In the genomic region with DNA sequence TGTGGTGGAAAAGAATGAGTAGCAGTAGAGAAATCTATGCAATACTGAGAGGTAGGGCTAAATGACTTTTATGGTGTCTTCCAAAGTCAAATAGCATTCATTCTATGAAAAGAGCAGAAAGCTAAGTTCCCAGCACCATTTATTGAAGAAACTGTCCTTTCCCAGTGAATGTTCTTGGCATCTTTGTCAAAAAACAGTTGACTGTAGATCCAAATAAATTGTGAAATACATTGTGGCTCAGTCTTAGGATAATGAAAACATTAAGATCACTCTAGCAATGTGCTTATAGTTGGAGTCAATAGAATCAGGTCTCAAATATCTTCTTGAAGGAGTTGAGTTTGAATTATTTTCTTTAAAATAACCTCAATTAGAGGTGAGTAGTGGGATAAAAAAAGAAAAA, we compare ENCODE assay signal across 1 cellular context.
TF ChIP-seq lines count a peak whose summit lies in the region.

No MANE protein-coding gene starts in this region.

TF ChIP-seq in K562, 482 proteins besides CTCF, POLR2A, EP300 and RAD21:
- TF ChIP-seq MTF1 (CRISPR knock-in tag; IDR thresholded peaks at IDR 0.05; ENCODE audit: borderline replicate concordance) (no peak), SMARCB1 (IDR thresholded peaks at IDR 0.05; ENCODE audit: insufficient read length, low read depth) (no peak), HNRNPUL1 (IDR thresholded peaks at IDR 0.05; ENCODE audit: low read length) (no peak), ARID2 (IDR thresholded peaks at IDR 0.05) (no peak), HDAC3 (IDR thresholded peaks at IDR 0.05; ENCODE audit: borderline replicate concordance, partially characterized antibody) (no peak), FOS (IDR thresholded peaks at IDR 0.05; ENCODE audit: extremely low read depth, insufficient read length) (no peak), MXI1 (IDR thresholded peaks at IDR 0.05; ENCODE audit: low read depth, low read length) (no peak), PHF8 (IDR thresholded peaks at IDR 0.05; ENCODE audit: borderline replicate concordance, low read length) (no peak), FOXA1 (IDR thresholded peaks at IDR 0.05; ENCODE audit: borderline replicate concordance) (no peak), HDAC6 (IDR thresholded peaks at IDR 0.05; ENCODE audit: low read depth, low read length) (no peak), L3MBTL2 (IDR thresholded peaks at IDR 0.05) (no peak), MTA3 (IDR thresholded peaks at IDR 0.05; ENCODE audit: borderline replicate concordance) (no peak), NCOA1 (IDR thresholded peaks at IDR 0.05; ENCODE audit: low read depth) (no peak), CBFA2T2 (conservative IDR thresholded peaks at IDR 0.05) (no peak)
- TF ChIP-seq, protein P1, sequence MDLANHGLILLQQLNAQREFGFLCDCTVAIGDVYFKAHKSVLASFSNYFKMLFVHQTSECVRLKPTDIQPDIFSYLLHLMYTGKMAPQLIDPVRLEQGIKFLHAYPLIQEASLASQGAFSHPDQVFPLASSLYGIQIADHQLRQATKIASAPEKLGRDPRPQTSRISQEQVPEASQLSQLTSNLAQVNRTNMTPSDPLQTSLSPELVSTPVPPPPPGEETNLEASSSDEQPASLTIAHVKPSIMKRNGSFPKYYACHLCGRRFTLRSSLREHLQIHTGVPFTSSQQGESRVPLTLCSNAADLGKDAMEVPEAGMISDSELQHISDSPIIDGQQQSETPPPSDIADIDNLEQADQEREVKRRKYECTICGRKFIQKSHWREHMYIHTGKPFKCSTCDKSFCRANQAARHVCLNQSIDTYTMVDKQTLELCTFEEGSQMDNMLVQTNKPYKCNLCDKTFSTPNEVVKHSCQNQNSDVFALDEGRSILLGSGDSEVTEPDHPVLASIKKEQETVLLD (IDR thresholded peaks at IDR 0.05), result no peak
- TF ChIP-seq, protein P2, sequence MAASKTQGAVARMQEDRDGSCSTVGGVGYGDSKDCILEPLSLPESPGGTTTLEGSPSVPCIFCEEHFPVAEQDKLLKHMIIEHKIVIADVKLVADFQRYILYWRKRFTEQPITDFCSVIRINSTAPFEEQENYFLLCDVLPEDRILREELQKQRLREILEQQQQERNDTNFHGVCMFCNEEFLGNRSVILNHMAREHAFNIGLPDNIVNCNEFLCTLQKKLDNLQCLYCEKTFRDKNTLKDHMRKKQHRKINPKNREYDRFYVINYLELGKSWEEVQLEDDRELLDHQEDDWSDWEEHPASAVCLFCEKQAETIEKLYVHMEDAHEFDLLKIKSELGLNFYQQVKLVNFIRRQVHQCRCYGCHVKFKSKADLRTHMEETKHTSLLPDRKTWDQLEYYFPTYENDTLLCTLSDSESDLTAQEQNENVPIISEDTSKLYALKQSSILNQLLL (CRISPR knock-in tag; IDR thresholded peaks at IDR 0.05; ENCODE audit: borderline replicate concordance), result no peak
- TF ChIP-seq, protein P3, sequence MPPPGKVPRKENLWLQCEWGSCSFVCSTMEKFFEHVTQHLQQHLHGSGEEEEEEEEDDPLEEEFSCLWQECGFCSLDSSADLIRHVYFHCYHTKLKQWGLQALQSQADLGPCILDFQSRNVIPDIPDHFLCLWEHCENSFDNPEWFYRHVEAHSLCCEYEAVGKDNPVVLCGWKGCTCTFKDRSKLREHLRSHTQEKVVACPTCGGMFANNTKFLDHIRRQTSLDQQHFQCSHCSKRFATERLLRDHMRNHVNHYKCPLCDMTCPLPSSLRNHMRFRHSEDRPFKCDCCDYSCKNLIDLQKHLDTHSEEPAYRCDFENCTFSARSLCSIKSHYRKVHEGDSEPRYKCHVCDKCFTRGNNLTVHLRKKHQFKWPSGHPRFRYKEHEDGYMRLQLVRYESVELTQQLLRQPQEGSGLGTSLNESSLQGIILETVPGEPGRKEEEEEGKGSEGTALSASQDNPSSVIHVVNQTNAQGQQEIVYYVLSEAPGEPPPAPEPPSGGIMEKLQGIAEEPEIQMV (tag; conservative IDR thresholded peaks at IDR 0.05; ENCODE audit: low read depth), result no peak
- TF ChIP-seq, protein P4, sequence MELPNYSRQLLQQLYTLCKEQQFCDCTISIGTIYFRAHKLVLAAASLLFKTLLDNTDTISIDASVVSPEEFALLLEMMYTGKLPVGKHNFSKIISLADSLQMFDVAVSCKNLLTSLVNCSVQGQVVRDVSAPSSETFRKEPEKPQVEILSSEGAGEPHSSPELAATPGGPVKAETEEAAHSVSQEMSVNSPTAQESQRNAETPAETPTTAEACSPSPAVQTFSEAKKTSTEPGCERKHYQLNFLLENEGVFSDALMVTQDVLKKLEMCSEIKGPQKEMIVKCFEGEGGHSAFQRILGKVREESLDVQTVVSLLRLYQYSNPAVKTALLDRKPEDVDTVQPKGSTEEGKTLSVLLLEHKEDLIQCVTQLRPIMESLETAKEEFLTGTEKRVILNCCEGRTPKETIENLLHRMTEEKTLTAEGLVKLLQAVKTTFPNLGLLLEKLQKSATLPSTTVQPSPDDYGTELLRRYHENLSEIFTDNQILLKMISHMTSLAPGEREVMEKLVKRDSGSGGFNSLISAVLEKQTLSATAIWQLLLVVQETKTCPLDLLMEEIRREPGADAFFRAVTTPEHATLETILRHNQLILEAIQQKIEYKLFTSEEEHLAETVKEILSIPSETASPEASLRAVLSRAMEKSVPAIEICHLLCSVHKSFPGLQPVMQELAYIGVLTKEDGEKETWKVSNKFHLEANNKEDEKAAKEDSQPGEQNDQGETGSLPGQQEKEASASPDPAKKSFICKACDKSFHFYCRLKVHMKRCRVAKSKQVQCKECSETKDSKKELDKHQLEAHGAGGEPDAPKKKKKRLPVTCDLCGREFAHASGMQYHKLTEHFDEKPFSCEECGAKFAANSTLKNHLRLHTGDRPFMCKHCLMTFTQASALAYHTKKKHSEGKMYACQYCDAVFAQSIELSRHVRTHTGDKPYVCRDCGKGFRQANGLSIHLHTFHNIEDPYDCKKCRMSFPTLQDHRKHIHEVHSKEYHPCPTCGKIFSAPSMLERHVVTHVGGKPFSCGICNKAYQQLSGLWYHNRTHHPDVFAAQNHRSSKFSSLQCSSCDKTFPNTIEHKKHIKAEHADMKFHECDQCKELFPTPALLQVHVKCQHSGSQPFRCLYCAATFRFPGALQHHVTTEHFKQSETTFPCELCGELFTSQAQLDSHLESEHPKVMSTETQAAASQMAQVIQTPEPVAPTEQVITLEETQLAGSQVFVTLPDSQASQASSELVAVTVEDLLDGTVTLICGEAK (IDR thresholded peaks at IDR 0.05), result no peak
- TF ChIP-seq, protein P4 (CRISPR knock-in tag; IDR thresholded peaks at IDR 0.05), result no peak
